In the genomic region with DNA sequence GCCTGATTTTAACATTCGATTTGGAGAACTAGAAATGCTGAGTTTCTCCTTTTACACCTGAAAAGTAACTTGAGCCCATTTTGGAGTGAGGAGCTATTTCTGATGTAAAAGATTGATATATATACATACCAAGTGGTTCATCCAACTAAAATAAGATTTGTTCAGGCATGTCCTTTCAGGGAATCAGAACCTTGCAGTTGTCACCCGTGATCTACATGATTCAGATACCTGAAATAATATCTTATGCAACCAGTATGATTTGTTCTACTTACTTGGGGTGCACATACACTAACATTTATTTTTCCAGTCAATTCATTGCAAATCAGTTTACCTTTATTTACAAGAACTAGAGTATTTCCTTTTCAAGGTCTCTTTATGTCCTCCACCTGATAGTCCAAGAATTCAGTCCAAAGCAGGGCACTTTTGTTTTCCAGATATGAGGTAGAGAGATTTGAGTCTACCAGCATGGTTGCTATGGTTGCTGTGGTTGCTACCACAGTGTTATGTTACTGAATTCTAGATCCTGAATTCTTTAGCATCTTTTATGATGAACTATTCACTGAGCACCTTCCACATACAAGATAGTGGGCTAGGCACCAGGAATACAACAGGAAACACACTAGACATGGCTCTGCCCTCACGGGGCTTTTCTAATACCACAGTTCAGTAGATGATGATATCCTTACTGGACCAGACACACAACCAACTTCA, we compare ENCODE assay signal across 1 cellular context.
TF ChIP-seq lines count a peak whose summit lies in the region.

No MANE protein-coding gene starts in this region.

TF ChIP-seq in HepG2, 621 proteins besides CTCF, POLR2A, EP300 and RAD21:
- TF ChIP-seq, protein P1, sequence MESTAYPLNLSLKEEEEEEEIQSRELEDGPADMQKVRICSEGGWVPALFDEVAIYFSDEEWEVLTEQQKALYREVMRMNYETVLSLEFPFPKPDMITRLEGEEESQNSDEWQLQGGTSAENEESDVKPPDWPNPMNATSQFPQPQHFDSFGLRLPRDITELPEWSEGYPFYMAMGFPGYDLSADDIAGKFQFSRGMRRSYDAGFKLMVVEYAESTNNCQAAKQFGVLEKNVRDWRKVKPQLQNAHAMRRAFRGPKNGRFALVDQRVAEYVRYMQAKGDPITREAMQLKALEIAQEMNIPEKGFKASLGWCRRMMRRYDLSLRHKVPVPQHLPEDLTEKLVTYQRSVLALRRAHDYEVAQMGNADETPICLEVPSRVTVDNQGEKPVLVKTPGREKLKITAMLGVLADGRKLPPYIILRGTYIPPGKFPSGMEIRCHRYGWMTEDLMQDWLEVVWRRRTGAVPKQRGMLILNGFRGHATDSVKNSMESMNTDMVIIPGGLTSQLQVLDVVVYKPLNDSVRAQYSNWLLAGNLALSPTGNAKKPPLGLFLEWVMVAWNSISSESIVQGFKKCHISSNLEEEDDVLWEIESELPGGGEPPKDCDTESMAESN (CRISPR knock-in tag; conservative IDR thresholded peaks at IDR 0.05), result no peak
- TF ChIP-seq ZSCAN29 (CRISPR knock-in tag; conservative IDR thresholded peaks at IDR 0.05), result no peak
- no peak for TF ChIP-seq FOSL2 (CRISPR knock-in tag; IDR thresholded peaks at IDR 0.05)
- TF ChIP-seq SP2 (CRISPR knock-in tag; IDR thresholded peaks at IDR 0.05), result no peak
- TF ChIP-seq MIXL1 (CRISPR knock-in tag; IDR thresholded peaks at IDR 0.05), result no peak
- no peak for TF ChIP-seq SMARCC2 (IDR thresholded peaks at IDR 0.05)
- TF ChIP-seq RBAK (CRISPR knock-in tag; IDR thresholded peaks at IDR 0.05), result no peak
- no peak for TF ChIP-seq NR1H2 (CRISPR knock-in tag; IDR thresholded peaks at IDR 0.05; ENCODE audit: borderline replicate concordance, low read depth)
- no peak for TF ChIP-seq MAF1 (CRISPR knock-in tag; IDR thresholded peaks at IDR 0.05; ENCODE audit: borderline replicate concordance)
- no peak for TF ChIP-seq SP5 (CRISPR knock-in tag; IDR thresholded peaks at IDR 0.05; ENCODE audit: borderline replicate concordance, low read depth)
- TF ChIP-seq LBX2 (CRISPR knock-in tag; IDR thresholded peaks at IDR 0.05; ENCODE audit: borderline replicate concordance), result no peak
- no peak for TF ChIP-seq ZNF253 (CRISPR knock-in tag; IDR thresholded peaks at IDR 0.05; ENCODE audit: borderline replicate concordance)
- no peak for TF ChIP-seq ZNF777 (CRISPR knock-in tag; IDR thresholded peaks at IDR 0.05)
- no peak for TF ChIP-seq ZNF816 (CRISPR knock-in tag; IDR thresholded peaks at IDR 0.05; ENCODE audit: borderline replicate concordance)
- TF ChIP-seq ZBTB40 (IDR thresholded peaks at IDR 0.05), result no peak
- no peak for TF ChIP-seq ZBTB40 (CRISPR knock-in tag; IDR thresholded peaks at IDR 0.05)
- TF ChIP-seq, protein P2, sequence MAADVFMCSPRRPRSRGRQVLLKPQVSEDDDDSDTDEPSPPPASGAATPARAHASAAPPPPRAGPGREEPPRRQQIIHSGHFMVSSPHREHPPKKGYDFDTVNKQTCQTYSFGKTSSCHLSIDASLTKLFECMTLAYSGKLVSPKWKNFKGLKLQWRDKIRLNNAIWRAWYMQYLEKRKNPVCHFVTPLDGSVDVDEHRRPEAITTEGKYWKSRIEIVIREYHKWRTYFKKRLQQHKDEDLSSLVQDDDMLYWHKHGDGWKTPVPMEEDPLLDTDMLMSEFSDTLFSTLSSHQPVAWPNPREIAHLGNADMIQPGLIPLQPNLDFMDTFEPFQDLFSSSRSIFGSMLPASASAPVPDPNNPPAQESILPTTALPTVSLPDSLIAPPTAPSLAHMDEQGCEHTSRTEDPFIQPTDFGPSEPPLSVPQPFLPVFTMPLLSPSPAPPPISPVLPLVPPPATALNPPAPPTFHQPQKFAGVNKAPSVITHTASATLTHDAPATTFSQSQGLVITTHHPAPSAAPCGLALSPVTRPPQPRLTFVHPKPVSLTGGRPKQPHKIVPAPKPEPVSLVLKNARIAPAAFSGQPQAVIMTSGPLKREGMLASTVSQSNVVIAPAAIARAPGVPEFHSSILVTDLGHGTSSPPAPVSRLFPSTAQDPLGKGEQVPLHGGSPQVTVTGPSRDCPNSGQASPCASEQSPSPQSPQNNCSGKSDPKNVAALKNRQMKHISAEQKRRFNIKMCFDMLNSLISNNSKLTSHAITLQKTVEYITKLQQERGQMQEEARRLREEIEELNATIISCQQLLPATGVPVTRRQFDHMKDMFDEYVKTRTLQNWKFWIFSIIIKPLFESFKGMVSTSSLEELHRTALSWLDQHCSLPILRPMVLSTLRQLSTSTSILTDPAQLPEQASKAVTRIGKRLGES (CRISPR knock-in tag; IDR thresholded peaks at IDR 0.05; ENCODE audit: borderline replicate concordance), result no peak
- no peak for TF ChIP-seq SRF (IDR thresholded peaks at IDR 0.05; ENCODE audit: low read depth, low read length)
- no peak for TF ChIP-seq BCL3 (CRISPR knock-in tag; IDR thresholded peaks at IDR 0.05)
- TF ChIP-seq NCOR1 (IDR thresholded peaks at IDR 0.05; ENCODE audit: borderline replicate concordance, low read length), result no peak
